19 cellular contexts compared by ENCODE assay signal in genomic region chr1:95308276-95308675, GRCh38.
"Had no signal": no experiment of that assay in that cellular context is flagged by ENCODE, and none has a peak within 500 bp of the region (broad histone marks: within the 10 kb centered on the region; RNA-seq: fewer than 3 reads in every experiment).

No MANE protein-coding gene starts in this region.

- H3K36me3 ChIP-seq: cardiac muscle cell, gastroesophageal sphincter, heart left ventricle, thyroid gland had no signal

- H3K27me3 ChIP-seq: cardiac muscle cell, gastroesophageal sphincter, thyroid gland had no signal

- H3K9me3 ChIP-seq: body of pancreas, gastroesophageal sphincter, heart left ventricle, thyroid gland had no signal

- ATAC-seq: gastroesophageal sphincter had no signal

- H3K27me3 Mint-ChIP-seq: activated naive CD4-positive, alpha-beta T cell treated with anti-CD3 and anti-CD28 coated beads, Interleukin-2, amount 10 ng/mL, durations not matched to agents 7 days and 5 days had no signal

- DNase-seq: activated CD4-positive, alpha-beta memory T cell treated with anti-CD3 and anti-CD28 coated beads for 36 hours; activated CD4-positive, alpha-beta T cell treated with anti-CD3 and anti-CD28 coated beads for 4 hours; activated CD4-positive, CD25-positive, alpha-beta regulatory T cell; activated effector memory CD4-positive, alpha-beta T cell treated with anti-CD3 and anti-CD28 coated beads, Interleukin-2, amount 50 U/mL, for 16 hours; activated naive CD4-positive, alpha-beta T cell treated with anti-CD3 and anti-CD28 coated beads, Interleukin-2, amount 10 ng/mL, durations not matched to agents 7 days and 5 days; cortex of kidney; stimulated activated CD4-positive, alpha-beta T cell treated with anti-CD3 and anti-CD28 coated beads, Interleukin-12 subunit alpha, Interleukin-12 subunit beta, amount 100 ng/mL, for 4 hours; stimulated activated CD4-positive, alpha-beta T cell treated with anti-CD3 and anti-CD28 coated beads, Interleukin-4, amount 100 ng/mL, for 4 hours; T1000; thyroid gland had no signal

- H3K27ac ChIP-seq: body of pancreas, cardiac muscle cell, gastroesophageal sphincter, heart left ventricle, parathyroid adenoma, thyroid gland had no signal

- H3K79me2 ChIP-seq: parathyroid adenoma had no signal

- H3K4me3 ChIP-seq: body of pancreas, cardiac muscle cell, gastroesophageal sphincter, heart left ventricle, thyroid gland had no signal

- H3K4me1 ChIP-seq: body of pancreas, heart left ventricle, parathyroid adenoma, thyroid gland had no signal

- H3K4me3 Mint-ChIP-seq: activated CD4-positive, alpha-beta memory T cell treated with anti-CD3 and anti-CD28 coated beads for 36 hours; activated naive CD4-positive, alpha-beta T cell treated with anti-CD3 and anti-CD28 coated beads, Interleukin-2, amount 10 ng/mL, durations not matched to agents 7 days and 5 days; endodermal cell; memory B cell; nephron; stimulated activated naive CD8-positive, alpha-beta T cell treated with anti-CD3 and anti-CD28 coated beads, Interleukin-15, Interleukin-2, amounts not matched to agents 100 ng/mL and 50 ng/mL, for 24 hours had no signal

- H2AFZ ChIP-seq: parathyroid adenoma had no signal

- H3K4me1 Mint-ChIP-seq: activated naive CD4-positive, alpha-beta T cell treated with anti-CD3 and anti-CD28 coated beads, Interleukin-2, amount 10 ng/mL, durations not matched to agents 7 days and 5 days; memory B cell had no signal

- H3K36me3 Mint-ChIP-seq: activated CD4-positive, alpha-beta memory T cell treated with anti-CD3 and anti-CD28 coated beads for 36 hours; activated naive CD4-positive, alpha-beta T cell treated with anti-CD3 and anti-CD28 coated beads, Interleukin-2, amount 10 ng/mL, durations not matched to agents 7 days and 5 days; memory B cell had no signal

- H3K27ac Mint-ChIP-seq: activated CD4-positive, alpha-beta memory T cell treated with anti-CD3 and anti-CD28 coated beads for 36 hours; activated naive CD4-positive, alpha-beta T cell treated with anti-CD3 and anti-CD28 coated beads, Interleukin-2, amount 10 ng/mL, durations not matched to agents 7 days and 5 days; endodermal cell; memory B cell; nephron; stimulated activated naive CD8-positive, alpha-beta T cell treated with anti-CD3 and anti-CD28 coated beads, Interleukin-15, Interleukin-2, amounts not matched to agents 100 ng/mL and 50 ng/mL, for 24 hours had no signal

- H3K9ac ChIP-seq: parathyroid adenoma had no signal

- H3K9me3 Mint-ChIP-seq: activated CD4-positive, alpha-beta memory T cell treated with anti-CD3 and anti-CD28 coated beads for 36 hours; activated naive CD4-positive, alpha-beta T cell treated with anti-CD3 and anti-CD28 coated beads, Interleukin-2, amount 10 ng/mL, durations not matched to agents 7 days and 5 days; endodermal cell; memory B cell; nephron; stimulated activated naive CD8-positive, alpha-beta T cell treated with anti-CD3 and anti-CD28 coated beads, Interleukin-15, Interleukin-2, amounts not matched to agents 100 ng/mL and 50 ng/mL, for 24 hours had no signal
